8 cellular contexts compared by ENCODE assay signal in the genomic region with DNA sequence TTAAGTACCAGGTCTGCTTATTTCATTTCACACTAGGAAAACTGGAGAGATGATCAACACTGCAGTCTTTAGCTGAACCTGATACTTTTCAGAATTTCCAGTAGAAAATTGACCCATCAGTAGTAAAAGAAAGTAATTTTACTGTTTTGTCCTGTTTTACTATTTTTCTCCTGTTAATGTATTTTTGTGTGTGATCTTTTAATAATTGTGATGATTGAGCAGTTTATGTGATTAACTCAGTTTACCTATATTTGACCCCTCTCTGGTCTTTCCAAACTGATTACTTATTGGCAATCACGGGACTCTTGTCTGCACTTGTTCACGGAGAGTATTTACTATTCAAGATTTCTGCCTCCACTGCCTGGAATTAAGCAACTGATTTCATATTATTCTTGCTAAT. TPM values are rescaled to one million over a fixed set of nuclear protein-coding genes. Genes with fewer than 3 reads are reported as not detected.
DNase-seq lines count a peak whose midpoint lies in the region; ATAC-seq and TF ChIP-seq lines count a peak whose summit lies in the region.

No MANE protein-coding gene starts in this region.

- no peaks in the 10 kb centered on the region for H3K36me3 ChIP-seq in HEK293 (ENCODE audit: control insufficient read depth in 2 of 2, insufficient read depth in 1 of 2, low read length in 2 of 2)
- H3K36me3 ChIP-seq in spleen = no peaks in the 10 kb centered on the region

- H3K4me3 Mint-ChIP-seq in activated CD8-positive, alpha-beta T cell treated with anti-CD3 and anti-CD28 coated beads for 36 hours = peak overlapping the region; percentile 83

- no peak for DNase-seq in activated CD8-positive, alpha-beta T cell treated with anti-CD3 and anti-CD28 coated beads for 36 hours
- no peak for DNase-seq in spleen
- DNase-seq in NCI-H82 (lab: John Stamatoyannopoulos, UW) = no peak
- DNase-seq in DMS53 treated with DMSO at 0.1 percent for 48 hours (lab: John Stamatoyannopoulos, UW; ENCODE audit: unreplicated experiment) = no peak
- DNase-seq in effector CD4-positive, alpha-beta T cell = no peak

- ATAC-seq in activated CD8-positive, alpha-beta T cell treated with anti-CD3 and anti-CD28 coated beads for 36 hours = no peak
- ATAC-seq in GM21529 (IDR thresholded peaks at IDR 0.05; ENCODE audit: unreplicated experiment) = no peak

- CTCF ChIA-PET in HEK293 (lab: Yijun Ruan, JAX) = interaction anchor here (0.5 to 3.1 kb wide), 5 partner anchors 15 to 257 kb away, joined by 3 to 16 read pairs (median 3); no protein-coding TSS in a partner anchor
- CTCF ChIA-PET in activated CD8-positive, alpha-beta T cell treated with anti-CD3 and anti-CD28 coated beads for 36 hours (lab: Charles Lee) = interaction anchor here (1.0 to 7.0 kb wide), 10 partner anchors 8 to 253 kb away, joined by 3 to 91 read pairs (median 7); no protein-coding TSS in a partner anchor

- H3K27ac ChIP-seq in HEK293 (ENCODE audit: extremely low read depth, low read depth, low read length) (no peak overlapping the region), spleen (peak overlapping the region in 7 of 8 donors; percentile 94 to 97 (median 96))

- peaks cover 5% of the 10 kb centered on the region for H3K9me3 Mint-ChIP-seq in activated CD8-positive, alpha-beta T cell treated with anti-CD3 and anti-CD28 coated beads for 36 hours

- WGBS in spleen, 5 donors = 89 to 96% (median 91%) methylated on average over 2 of the region's 2 CpGs

- peak overlapping the region; percentile 92 for H3K27ac Mint-ChIP-seq in activated CD8-positive, alpha-beta T cell treated with anti-CD3 and anti-CD28 coated beads for 36 hours

- H3K27me3 ChIP-seq in spleen (replicated peaks in 1 of 7) = no peaks in the 10 kb centered on the region

- H3K36me3 Mint-ChIP-seq in activated CD8-positive, alpha-beta T cell treated with anti-CD3 and anti-CD28 coated beads for 36 hours (ENCODE audit: low read depth) = peaks cover 15% of the 10 kb centered on the region

- TF ChIP-seq POLR2A in spleen (IDR thresholded peaks at IDR 0.05) = no peak

- intact Hi-C loops in activated CD8-positive, alpha-beta T cell treated with anti-CD3 and anti-CD28 coated beads for 36 hours (cut with micrococcal nuclease) = loop anchor here (5.0 to 10.0 kb wide), 2 partner anchors 128 to 370 kb away; partner anchors contain the start of gene PSMA1
- intact Hi-C loops in spleen (cut with DNase I; ENCODE audit: low total_unique reads) = no loop called here

- no peaks in the 10 kb centered on the region for H3K27me3 Mint-ChIP-seq in activated CD8-positive, alpha-beta T cell treated with anti-CD3 and anti-CD28 coated beads for 36 hours

- H3K4me1 Mint-ChIP-seq in activated CD8-positive, alpha-beta T cell treated with anti-CD3 and anti-CD28 coated beads for 36 hours (ENCODE audit: low read depth) = peaks cover 50% of the 10 kb centered on the region

- H3K4me1 ChIP-seq in HEK293 (ENCODE audit: control insufficient read depth, insufficient read depth, low read length) (no peaks in the 10 kb centered on the region), spleen (peaks cover 8 to 60% (median 29%) of the 10 kb centered on the region in 6 donors)

- H3K4me3 ChIP-seq in HEK293 (ENCODE audit: low read depth, low read length) (peak overlapping the region; percentile 14), iPS-11a (ENCODE audit: low read depth, low read length) (peak overlapping the region; percentile 20), spleen (peak overlapping the region; percentile 72 to 79 (median 76))

- H3K9me3 ChIP-seq in HEK293 (ENCODE audit: control insufficient read depth, insufficient read depth, low read depth, low read length) (no peaks in the 10 kb centered on the region), spleen (no peaks in the 10 kb centered on the region)

- POLR2A ChIA-PET in HEK293 (lab: Yijun Ruan, JAX) = interaction anchor here (0.7 to 1.7 kb wide), 8 partner anchors 8 to 248 kb away, joined by 3 to 14 read pairs (median 6); partner anchors contain the start of gene PDE3B
- POLR2A ChIA-PET in activated CD8-positive, alpha-beta T cell treated with anti-CD3 and anti-CD28 coated beads for 36 hours (lab: Charles Lee) = interaction anchor here (0.6 to 3.0 kb wide), 15 partner anchors 10 to 372 kb away, joined by 3 to 12 read pairs (median 4); partner anchors contain the start of gene PSMA1

- TF ChIP-seq CTCF in HEK293 (tag by site-specific recombination; IDR thresholded peaks at IDR 0.05) (no peak), spleen (IDR thresholded peaks at IDR 0.05 in 8 of 11, conservative IDR thresholded peaks at IDR 0.05 in 3 of 11) (no peak)
- TF ChIP-seq CTCF in activated CD8-positive, alpha-beta T cell treated with anti-CD3 and anti-CD28 coated beads for 36 hours (IDR thresholded peaks at IDR 0.05) = no peak

TF ChIP-seq in HEK293, 187 proteins besides CTCF, POLR2A, EP300 and RAD21:
- TF ChIP-seq ZNF112 (tag by site-specific recombination; IDR thresholded peaks at IDR 0.05) (no peak), ZNF600 (tag by site-specific recombination; IDR thresholded peaks at IDR 0.05) (no peak), ZNF274 (IDR thresholded peaks at IDR 0.05; ENCODE audit: low read length) (no peak), ZNF274 (tag by site-specific recombination; IDR thresholded peaks at IDR 0.05; ENCODE audit: borderline replicate concordance) (no peak), ZNF791 (tag by site-specific recombination; IDR thresholded peaks at IDR 0.05) (no peak), ZNF501 (tag by site-specific recombination; IDR thresholded peaks at IDR 0.05) (no peak), ZBTB44 (tag by site-specific recombination; IDR thresholded peaks at IDR 0.05) (no peak), FEZF1 (tag by site-specific recombination; IDR thresholded peaks at IDR 0.05) (no peak), ZNF2 (tag by site-specific recombination; IDR thresholded peaks at IDR 0.05) (no peak), ZNF623 (tag by site-specific recombination; IDR thresholded peaks at IDR 0.05) (no peak)
- TF ChIP-seq, protein P1, sequence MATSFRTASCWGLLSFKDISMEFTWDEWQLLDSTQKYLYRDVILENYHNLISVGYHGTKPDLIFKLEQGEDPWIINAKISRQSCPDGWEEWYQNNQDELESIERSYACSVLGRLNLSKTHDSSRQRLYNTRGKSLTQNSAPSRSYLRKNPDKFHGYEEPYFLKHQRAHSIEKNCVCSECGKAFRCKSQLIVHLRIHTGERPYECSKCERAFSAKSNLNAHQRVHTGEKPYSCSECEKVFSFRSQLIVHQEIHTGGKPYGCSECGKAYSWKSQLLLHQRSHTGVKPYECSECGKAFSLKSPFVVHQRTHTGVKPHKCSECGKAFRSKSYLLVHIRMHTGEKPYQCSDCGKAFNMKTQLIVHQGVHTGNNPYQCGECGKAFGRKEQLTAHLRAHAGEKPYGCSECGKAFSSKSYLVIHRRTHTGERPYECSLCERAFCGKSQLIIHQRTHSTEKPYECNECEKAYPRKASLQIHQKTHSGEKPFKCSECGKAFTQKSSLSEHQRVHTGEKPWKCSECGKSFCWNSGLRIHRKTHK (tag by site-specific recombination; IDR thresholded peaks at IDR 0.05) = no peak

RNA-seq across cellular contexts. Expression of gene CYP2R1, which starts 0.5 kb away (rescaled TPM):
- 10 to 100 TPM; 12.9 to 13.9 TPM for total RNA-seq in activated CD8-positive, alpha-beta T cell treated with anti-CD3 and anti-CD28 coated beads for 36 hours
- 10 to 100 TPM in 6 of 7 donors, 1 to 10 TPM in 1; 9.6 to 30.3 (median 15.6) TPM for total RNA-seq in spleen
- 10 to 100 TPM; 23.5 to 45.0 (median 32.7) TPM for polyA plus RNA-seq in spleen

Comparison
In these comparisons a context has a peak if more than half of its experiments do, and no peak if none do; other contexts are left out.
1. H3K4me3 ChIP-seq: peak in every context shown above with its lines; median percentile 76 in spleen; 20 in iPS-11a; 14 in HEK293.